In the genomic region with DNA sequence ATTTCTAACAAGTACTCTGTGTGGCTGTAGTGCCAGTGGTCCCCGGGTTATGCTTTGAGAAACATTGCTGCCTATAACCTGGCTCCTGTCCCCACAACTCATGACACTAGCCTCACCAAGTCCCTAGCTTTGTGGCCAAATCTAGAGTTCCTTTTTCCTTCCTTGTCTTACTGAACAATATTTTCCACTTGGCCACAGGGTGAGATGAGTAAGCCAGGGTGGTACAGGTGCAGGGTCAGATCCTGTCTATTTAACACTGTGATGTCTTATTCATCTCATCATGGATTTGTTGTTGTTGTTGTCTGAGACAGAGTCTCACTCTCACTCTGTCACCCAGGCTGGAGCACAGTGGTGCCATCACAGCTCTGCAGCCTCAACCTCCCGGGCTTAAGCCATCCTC, we compare ENCODE assay signal across 21 cellular contexts. TPM values are rescaled to one million over a fixed set of nuclear protein-coding genes. Genes with fewer than 3 reads are reported as not detected.
DNase-seq lines count a peak whose midpoint lies in the region; ATAC-seq and TF ChIP-seq lines count a peak whose summit lies in the region.
"Had no signal": no experiment of that assay in that cellular context is flagged by ENCODE, and none has a peak within 500 bp of the region (broad histone marks: within the 10 kb centered on the region; RNA-seq: fewer than 3 reads in every experiment).

No MANE protein-coding gene starts in this region.

- intact Hi-C loops in activated CD4-positive, alpha-beta T cell treated with anti-CD3 and anti-CD28 coated beads for 36 hours (cut with DNase I, micrococcal nuclease): no loop called here
- intact Hi-C loops in Panc1 (cut with micrococcal nuclease; ENCODE audit: unreplicated experiment): no loop called here

- H3K9me3 ChIP-seq in Panc1 (ENCODE audit: control insufficient read depth, insufficient read depth, low read depth, low read length): no peaks in the 10 kb centered on the region
- H3K9me3 ChIP-seq: Peyer's patch had no signal

- H3K27me3 Mint-ChIP-seq in activated CD4-positive, alpha-beta T cell treated with anti-CD3 and anti-CD28 coated beads for 36 hours: no peaks in the 10 kb centered on the region
- no peaks in the 10 kb centered on the region for H3K27me3 Mint-ChIP-seq in stimulated activated memory B cell treated with anti-CD40 and anti-IgM and Interleukin-4, amounts not matched to agents 10 μg/mL and 1 μg/mL and 100 μg/mL, for 72 hours
- peaks cover 7 to 20% of the 10 kb centered on the region in 2 donors for H3K27me3 Mint-ChIP-seq in effector memory CD8-positive, alpha-beta T cell

- in situ Hi-C loops in Panc1 (cut with HindIII; ENCODE audit: low pct_unique_long_range_greater_than_20kb, low sequenced_read_pairs): no loop called here

- H3K9me3 Mint-ChIP-seq in activated CD4-positive, alpha-beta T cell treated with anti-CD3 and anti-CD28 coated beads for 36 hours (ENCODE audit: low read depth): no peaks in the 10 kb centered on the region
- H3K9me3 Mint-ChIP-seq in stimulated activated memory B cell treated with anti-CD40 and anti-IgM and Interleukin-4, amounts not matched to agents 10 μg/mL and 1 μg/mL and 100 μg/mL, for 72 hours: no peaks in the 10 kb centered on the region
- H3K9me3 Mint-ChIP-seq in effector memory CD8-positive, alpha-beta T cell: no peaks in the 10 kb centered on the region
- H3K9me3 Mint-ChIP-seq: activated CD4-positive, alpha-beta memory T cell treated with anti-CD3 and anti-CD28 coated beads, Interleukin-2, amount 10 ng/mL, durations not matched to agents 7 days and 5 days had no signal

- peaks cover 27% of the 10 kb centered on the region for H3K4me1 Mint-ChIP-seq in activated CD4-positive, alpha-beta T cell treated with anti-CD3 and anti-CD28 coated beads for 36 hours
- peaks cover 50% of the 10 kb centered on the region for H3K4me1 Mint-ChIP-seq in stimulated activated memory B cell treated with anti-CD40 and anti-IgM and Interleukin-4, amounts not matched to agents 10 μg/mL and 1 μg/mL and 100 μg/mL, for 72 hours
- H3K4me1 Mint-ChIP-seq in effector memory CD8-positive, alpha-beta T cell (ENCODE audit: low read depth in 2 of 2): peaks cover 8 to 11% of the 10 kb centered on the region in 2 donors

- peaks cover 5% of the 10 kb centered on the region; the same call in 1 of the 2 replicates for H3K4me1 ChIP-seq in Panc1 (ENCODE audit: control insufficient read depth, insufficient read depth, low read length)

- H3K27ac Mint-ChIP-seq in activated CD4-positive, alpha-beta T cell treated with anti-CD3 and anti-CD28 coated beads for 36 hours: no peak overlapping the region
- H3K27ac Mint-ChIP-seq in stimulated activated memory B cell treated with anti-CD40 and anti-IgM and Interleukin-4, amounts not matched to agents 10 μg/mL and 1 μg/mL and 100 μg/mL, for 72 hours: peak overlapping the region; percentile 31
- no peak overlapping the region for H3K27ac Mint-ChIP-seq in effector memory CD8-positive, alpha-beta T cell
- H3K27ac Mint-ChIP-seq: activated CD4-positive, alpha-beta memory T cell treated with anti-CD3 and anti-CD28 coated beads, Interleukin-2, amount 10 ng/mL, durations not matched to agents 7 days and 5 days had no signal

- no peak overlapping the region for H3K4me3 Mint-ChIP-seq in activated CD4-positive, alpha-beta T cell treated with anti-CD3 and anti-CD28 coated beads for 36 hours
- H3K4me3 Mint-ChIP-seq in stimulated activated memory B cell treated with anti-CD40 and anti-IgM and Interleukin-4, amounts not matched to agents 10 μg/mL and 1 μg/mL and 100 μg/mL, for 72 hours: no peak overlapping the region
- H3K4me3 Mint-ChIP-seq in effector memory CD8-positive, alpha-beta T cell: no peak overlapping the region
- H3K4me3 Mint-ChIP-seq: activated CD4-positive, alpha-beta memory T cell treated with anti-CD3 and anti-CD28 coated beads, Interleukin-2, amount 10 ng/mL, durations not matched to agents 7 days and 5 days had no signal

- TF ChIP-seq CTCF in Panc1 (IDR thresholded peaks at IDR 0.05): no peak

- POLR2A ChIA-PET in activated CD4-positive, alpha-beta T cell treated with anti-CD3 and anti-CD28 coated beads for 36 hours (lab: Charles Lee): no interaction called here
- POLR2A ChIA-PET in Panc1 (lab: Charles Lee): interaction anchor here (0.6 kb wide), 1 partner anchor 11 kb away, joined by 4 read pairs; no protein-coding TSS in a partner anchor

- DNase-seq in activated CD4-positive, alpha-beta T cell treated with anti-CD3 and anti-CD28 coated beads for 36 hours: no peak
- DNase-seq in activated CD4-positive, alpha-beta T cell treated with anti-CD3 and anti-CD28 coated beads, Interleukin-2, amount 50 U/mL, for 4 hours: no peak
- DNase-seq in Panc1 (ENCODE audit: low read depth, low spot score): no peak
- no peak for DNase-seq in HK-2 (ENCODE audit: unreplicated experiment)
- DNase-seq in effector memory CD8-positive, alpha-beta T cell: no peak
- DNase-seq: activated CD4-positive, alpha-beta memory T cell treated with anti-CD3 and anti-CD28 coated beads, Interleukin-2, amount 10 ng/mL, durations not matched to agents 7 days and 5 days; C1 segment of cervical spinal cord; DMS 273 treated with DMSO at 0.1 percent for 48 hours; GDM1; glutamatergic neuron; NCI-H1105 treated with DMSO at 0.1 percent for 48 hours; NCI-H526 treated with DMSO at 0.1 percent for 48 hours; nucleus accumbens; Peyer's patch had no signal

- H3K36me3 Mint-ChIP-seq in activated CD4-positive, alpha-beta T cell treated with anti-CD3 and anti-CD28 coated beads for 36 hours (ENCODE audit: low read depth): no peaks in the 10 kb centered on the region
- no peaks in the 10 kb centered on the region for H3K36me3 Mint-ChIP-seq in stimulated activated memory B cell treated with anti-CD40 and anti-IgM and Interleukin-4, amounts not matched to agents 10 μg/mL and 1 μg/mL and 100 μg/mL, for 72 hours
- H3K36me3 Mint-ChIP-seq in effector memory CD8-positive, alpha-beta T cell (ENCODE audit: insufficient read depth): no peaks in the 10 kb centered on the region

- no peaks in the 10 kb centered on the region for H3K27me3 ChIP-seq in Panc1 (ENCODE audit: control insufficient read depth, insufficient read depth, low read length)
- H3K27me3 ChIP-seq: cardiac muscle cell, Peyer's patch had no signal

- peak; percentile 66 for ATAC-seq in activated CD4-positive, alpha-beta T cell treated with anti-CD3 and anti-CD28 coated beads for 36 hours
- peak; percentile 25; the same call in 1 of the 2 replicates for ATAC-seq in Panc1
- peak; percentile 83 for ATAC-seq in stimulated activated memory B cell treated with anti-CD40 and anti-IgM and Interleukin-4, amounts not matched to agents 10 μg/mL and 1 μg/mL and 100 μg/mL, for 72 hours
- no peak for ATAC-seq in effector memory CD8-positive, alpha-beta T cell (replicated peaks)

- no TSS peak for BruUV-seq in Panc1 (replicated peaks; lab: Mats Ljungman, UMichigan)

- CTCF ChIA-PET in activated CD4-positive, alpha-beta T cell treated with anti-CD3 and anti-CD28 coated beads for 36 hours (lab: Charles Lee): no interaction called here
- CTCF ChIA-PET in Panc1 (lab: Charles Lee): no interaction called here

- H3K27ac ChIP-seq in Panc1 (ENCODE audit: low read length): no peak overlapping the region
- H3K27ac ChIP-seq: cardiac muscle cell, HL-60, Peyer's patch, SK-N-MC had no signal

- no peak overlapping the region for H3K4me3 ChIP-seq in Panc1 (ENCODE audit: low read depth in 2 of 2, low read length in 2 of 2)
- H3K4me3 ChIP-seq: cardiac muscle cell, Peyer's patch, SK-N-MC had no signal

- H3K36me3 ChIP-seq in Panc1 (ENCODE audit: control insufficient read depth, insufficient read depth, low read length): no peaks in the 10 kb centered on the region
- H3K36me3 ChIP-seq: cardiac muscle cell, Peyer's patch had no signal

RNA-seq across cellular contexts. Expression of gene ARMH1, which starts 18.6 kb away (rescaled TPM):
- total RNA-seq in activated CD4-positive, alpha-beta T cell treated with anti-CD3 and anti-CD28 coated beads for 36 hours: 10 to 100 TPM; 67.3 to 75.1 TPM
- total RNA-seq in Panc1 (2021; ENCODE audit: unreplicated experiment): 2.8 TPM
- polyA plus RNA-seq in Panc1 (2012; ENCODE audit: insufficient read length): 4.5 TPM
- total RNA-seq: H4 had no signal

RNA-seq across cellular contexts. Expression of gene TMEM53, which starts 18.9 kb away (rescaled TPM):
- total RNA-seq in activated CD4-positive, alpha-beta T cell treated with anti-CD3 and anti-CD28 coated beads for 36 hours: 1 to 10 TPM; 4.3 to 5.5 TPM
- 22.9 TPM for total RNA-seq in Panc1 (2021; ENCODE audit: unreplicated experiment)
- 47.9 TPM for polyA plus RNA-seq in Panc1 (2012; ENCODE audit: insufficient read length)

RNA-seq across cellular contexts. Expression of gene RNU5D-1, which starts 37.8 kb away (rescaled TPM):
- not detected for total RNA-seq in activated CD4-positive, alpha-beta T cell treated with anti-CD3 and anti-CD28 coated beads for 36 hours
- total RNA-seq in Panc1 (2021; ENCODE audit: unreplicated experiment): not detected
- not detected for polyA plus RNA-seq in Panc1 (2012; ENCODE audit: insufficient read length)
- total RNA-seq: activated CD4-positive, alpha-beta memory T cell treated with anti-CD3 and anti-CD28 coated beads, Interleukin-2, amount 10 ng/mL, durations not matched to agents 7 days and 5 days; cardiac muscle cell; H4; lower leg skin; Peyer's patch; urinary bladder had no signal
- polyA plus RNA-seq: cardiac muscle cell, urinary bladder had no signal

RNA-seq across cellular contexts. Expression of gene KIF2C, which starts 46.5 kb away (rescaled TPM):
- 100 to 1,000 TPM; 101 to 119 TPM for total RNA-seq in activated CD4-positive, alpha-beta T cell treated with anti-CD3 and anti-CD28 coated beads for 36 hours
- total RNA-seq in Panc1 (2021; ENCODE audit: unreplicated experiment): 69.4 TPM
- polyA plus RNA-seq in Panc1 (2012; ENCODE audit: insufficient read length): 24.7 TPM

Comparison
In these comparisons a context has a peak if more than half of its experiments do, and no peak if none do; other contexts are left out.
1. RNA of gene ARMH1, which starts 18.6 kb away (total RNA-seq): 67.3 to 75.1 TPM in activated CD4-positive, alpha-beta T cell treated with anti-CD3 and anti-CD28 coated beads for 36 hours; 2.8 TPM in Panc1 (single experiment); every median in the first group is over 10 times any median in the second.